ENCODE assay signal across 19 cellular contexts in genomic region chr21:44295163-44295601, GRCh38. TPM values are rescaled to one million over a fixed set of nuclear protein-coding genes. Genes with fewer than 3 reads are reported as not detected.
DNase-seq lines count a peak whose midpoint lies in the region; ATAC-seq and TF ChIP-seq lines count a peak whose summit lies in the region.
"Had no signal": no experiment of that assay in that cellular context is flagged by ENCODE, and none has a peak within 500 bp of the region (broad histone marks: within the 10 kb centered on the region; RNA-seq: fewer than 3 reads in every experiment).

No MANE protein-coding gene starts in this region.

- H3K4me3 ChIP-seq in HEK293 (ENCODE audit: low read depth, low read length): no peak overlapping the region
- H3K4me3 ChIP-seq: thyroid gland had no signal

- no peak for ATAC-seq in T-helper 17 cell
- ATAC-seq in naive B cell (ENCODE audit: low read depth in 2 of 2): peak in 1 of 2 donors; percentile 1
- ATAC-seq: activated CD8-positive, alpha-beta memory T cell treated with anti-CD3 and anti-CD28 coated beads, Interleukin-2, amount 10 ng/mL, durations not matched to agents 7 days and 5 days had no signal

- H3K4me1 ChIP-seq in HEK293 (ENCODE audit: control insufficient read depth, insufficient read depth, low read length): peaks cover 4% of the 10 kb centered on the region; the same call in 1 of the 2 replicates

- H3K27ac Mint-ChIP-seq in T-helper 1 cell treated with Interleukin-12 subunit alpha and Interleukin-12 subunit beta and Interleukin-4 antibody, amounts not matched to agents 30 μg/mL and 1 μg/mL, for 36 hours: peak overlapping the region; percentile 15
- H3K27ac Mint-ChIP-seq in T-helper 17 cell: no peak overlapping the region
- peak overlapping the region; percentile 21 to 91 (median 82) for H3K27ac Mint-ChIP-seq in naive B cell
- H3K27ac Mint-ChIP-seq: activated CD8-positive, alpha-beta memory T cell treated with anti-CD3 and anti-CD28 coated beads, Interleukin-2, amount 10 ng/mL, durations not matched to agents 7 days and 5 days; nephron had no signal

- TF ChIP-seq CTCF in HEK293 (tag by site-specific recombination; IDR thresholded peaks at IDR 0.05): no peak

- POLR2A ChIA-PET in HEK293 (lab: Yijun Ruan, JAX): no interaction called here

- H3K9me3 Mint-ChIP-seq in T-helper 1 cell treated with Interleukin-12 subunit alpha and Interleukin-12 subunit beta and Interleukin-4 antibody, amounts not matched to agents 30 μg/mL and 1 μg/mL, for 36 hours: no peaks in the 10 kb centered on the region
- no peaks in the 10 kb centered on the region for H3K9me3 Mint-ChIP-seq in naive B cell
- H3K9me3 Mint-ChIP-seq: nephron had no signal

- H3K27ac ChIP-seq in HEK293 (ENCODE audit: extremely low read depth, low read depth, low read length): no peak overlapping the region
- H3K27ac ChIP-seq in substantia nigra (ENCODE audit: low read depth, low read length, poor library complexity, severe bottlenecking): no peak overlapping the region
- H3K27ac ChIP-seq: thyroid gland had no signal

- H3K36me3 Mint-ChIP-seq in T-helper 1 cell treated with Interleukin-12 subunit alpha and Interleukin-12 subunit beta and Interleukin-4 antibody, amounts not matched to agents 30 μg/mL and 1 μg/mL, for 36 hours (ENCODE audit: low read depth): no peaks in the 10 kb centered on the region
- H3K36me3 Mint-ChIP-seq in T-helper 17 cell (ENCODE audit: low read depth): no peaks in the 10 kb centered on the region
- no peaks in the 10 kb centered on the region for H3K36me3 Mint-ChIP-seq in naive B cell
- H3K36me3 Mint-ChIP-seq: activated CD8-positive, alpha-beta memory T cell treated with anti-CD3 and anti-CD28 coated beads, Interleukin-2, amount 10 ng/mL, durations not matched to agents 7 days and 5 days; brain had no signal

- DNase-seq in T-helper 1 cell (no peak), T-helper 17 cell (no peak), naive B cell (no peak), EL (no peak), OCI-M2 (lab: John Stamatoyannopoulos, UW; ENCODE audit: unreplicated experiment) (no peak), substantia nigra (lab: John Stamatoyannopoulos, UW) (no peak)
- DNase-seq: activated CD8-positive, alpha-beta memory T cell treated with anti-CD3 and anti-CD28 coated beads, Interleukin-2, amount 10 ng/mL, durations not matched to agents 7 days and 5 days; Calu3; NCI-H2029; NK-92 treated with Interleukin-12 subunit alpha and Interleukin-12 subunit beta, amount 100 ng/mL, for 24 hours; stimulated activated CD4-positive, alpha-beta T cell treated with anti-CD3 and anti-CD28 coated beads, Interleukin-2, amount 100 ng/mL, for 24 hours had no signal

- CTCF ChIA-PET in HEK293 (lab: Yijun Ruan, JAX): interaction anchor here (0.6 to 1.1 kb wide), 3 partner anchors 10 to 18 kb away, joined by 3 to 6 read pairs (median 4); no protein-coding TSS in a partner anchor

- H3K9me3 ChIP-seq in HEK293 (ENCODE audit: control insufficient read depth, insufficient read depth, low read depth, low read length): no peaks in the 10 kb centered on the region
- H3K9me3 ChIP-seq in T-helper 17 cell (ENCODE audit: control insufficient read depth, low read length, poor library complexity, severe bottlenecking): no peaks in the 10 kb centered on the region
- H3K9me3 ChIP-seq: thyroid gland had no signal

- peaks cover 20% of the 10 kb centered on the region for H3K4me1 Mint-ChIP-seq in T-helper 1 cell treated with Interleukin-12 subunit alpha and Interleukin-12 subunit beta and Interleukin-4 antibody, amounts not matched to agents 30 μg/mL and 1 μg/mL, for 36 hours (ENCODE audit: low read depth)
- H3K4me1 Mint-ChIP-seq in T-helper 17 cell (peaks cover 24% of the 10 kb centered on the region), naive B cell (peaks cover 35 to 56% (median 42%) of the 10 kb centered on the region in 3 donors)

- H3K36me3 ChIP-seq in HEK293 (ENCODE audit: control insufficient read depth in 2 of 2, insufficient read depth in 1 of 2, low read length in 2 of 2): no peaks in the 10 kb centered on the region
- H3K36me3 ChIP-seq: thyroid gland had no signal

- H3K4me3 Mint-ChIP-seq in T-helper 1 cell treated with Interleukin-12 subunit alpha and Interleukin-12 subunit beta and Interleukin-4 antibody, amounts not matched to agents 30 μg/mL and 1 μg/mL, for 36 hours: peak overlapping the region; percentile 34
- H3K4me3 Mint-ChIP-seq in T-helper 17 cell: peak overlapping the region; percentile 72
- peak overlapping the region in 7 of 8 donors; percentile 19 to 86 (median 60) for H3K4me3 Mint-ChIP-seq in naive B cell
- H3K4me3 Mint-ChIP-seq: activated CD8-positive, alpha-beta memory T cell treated with anti-CD3 and anti-CD28 coated beads, Interleukin-2, amount 10 ng/mL, durations not matched to agents 7 days and 5 days; brain; nephron had no signal

- no peaks in the 10 kb centered on the region for H3K27me3 Mint-ChIP-seq in T-helper 1 cell treated with Interleukin-12 subunit alpha and Interleukin-12 subunit beta and Interleukin-4 antibody, amounts not matched to agents 30 μg/mL and 1 μg/mL, for 36 hours (ENCODE audit: low read depth)
- no peaks in the 10 kb centered on the region for H3K27me3 Mint-ChIP-seq in T-helper 17 cell
- H3K27me3 Mint-ChIP-seq in naive B cell: no peaks in the 10 kb centered on the region
- H3K27me3 Mint-ChIP-seq: activated CD8-positive, alpha-beta memory T cell treated with anti-CD3 and anti-CD28 coated beads, Interleukin-2, amount 10 ng/mL, durations not matched to agents 7 days and 5 days had no signal

TF ChIP-seq in HEK293, 187 proteins besides CTCF, POLR2A, EP300 and RAD21 (continues in another document):
- TF ChIP-seq ZNF433 (tag by site-specific recombination; IDR thresholded peaks at IDR 0.05; ENCODE audit: low read depth) (no peak), KLF7 (tag by site-specific recombination; IDR thresholded peaks at IDR 0.05; ENCODE audit: borderline replicate concordance) (no peak), ZBTB10 (tag by site-specific recombination; IDR thresholded peaks at IDR 0.05) (0 out of 2 replicates have a peak, but pooled peaks have one; percentile 24), ZNF132 (tag by site-specific recombination; IDR thresholded peaks at IDR 0.05; ENCODE audit: borderline replicate concordance) (no peak), BCL11B (tag by site-specific recombination; IDR thresholded peaks at IDR 0.05; ENCODE audit: low read depth) (no peak), ZNF19 (tag by site-specific recombination; IDR thresholded peaks at IDR 0.05; ENCODE audit: low read depth) (no peak), ZNF274 (IDR thresholded peaks at IDR 0.05; ENCODE audit: low read length) (no peak), ZNF274 (tag by site-specific recombination; IDR thresholded peaks at IDR 0.05; ENCODE audit: borderline replicate concordance) (no peak), ZNF280C (tag by site-specific recombination; IDR thresholded peaks at IDR 0.05) (no peak), OSR2 (tag by site-specific recombination; IDR thresholded peaks at IDR 0.05) (peak; percentile 43; the same call in 1 of the 2 replicates), ZNF785 (tag by site-specific recombination; IDR thresholded peaks at IDR 0.05) (no peak), EGR2 (tag by site-specific recombination; IDR thresholded peaks at IDR 0.05; ENCODE audit: low read depth) (0 out of 2 replicates have a peak, but pooled peaks have one; percentile 13), MEIS1 (CRISPR knock-in tag; IDR thresholded peaks at IDR 0.05; ENCODE audit: borderline replicate concordance) (no peak)

RNA-seq across cellular contexts. Expression of gene PFKL, which starts 4.7 kb away (rescaled TPM):
- total RNA-seq in T-helper 17 cell: 100 to 1,000 TPM; 132 to 176 TPM
- polyA plus RNA-seq in naive B cell (ENCODE audit: low read depth in 6 of 6): 100 to 1,000 TPM; 165 to 210 (median 189) TPM

RNA-seq across cellular contexts. Expression of gene AIRE, which starts 9.5 kb away (rescaled TPM):
- total RNA-seq in T-helper 17 cell: 1 to 10 TPM; 1.4 to 3.4 TPM
- 1 to 10 TPM in 2 of 6 donors, under 1 TPM in 4; 0.34 to 1.7 (median 0.77) TPM for polyA plus RNA-seq in naive B cell (ENCODE audit: low read depth in 6 of 6)
- total RNA-seq: Calu3, dermis microvascular lymphatic vessel endothelial cell, SK-MEL-5 had no signal

RNA-seq across cellular contexts. Expression of gene DNMT3L, which starts 33.5 kb away (rescaled TPM):
- not detected for total RNA-seq in T-helper 17 cell
- polyA plus RNA-seq in naive B cell (ENCODE audit: low read depth in 6 of 6): not detected
- total RNA-seq: activated CD8-positive, alpha-beta memory T cell treated with anti-CD3 and anti-CD28 coated beads, Interleukin-2, amount 10 ng/mL, durations not matched to agents 7 days and 5 days; Calu3; dermis microvascular lymphatic vessel endothelial cell; lower leg skin; SK-MEL-5; thyroid gland had no signal

RNA-seq across cellular contexts. Expression of gene CFAP410, which starts 44.0 kb away (rescaled TPM):
- total RNA-seq in T-helper 17 cell: 10 to 100 TPM; 48.0 to 54.2 TPM
- polyA plus RNA-seq in naive B cell (ENCODE audit: low read depth in 6 of 6): 10 to 100 TPM; 28.1 to 44.6 (median 35.1) TPM

RNA-seq across cellular contexts. Expression of gene ICOSLG, which starts 54.4 kb away (rescaled TPM):
- total RNA-seq in T-helper 17 cell: 10 to 100 TPM in 1 of 2 donors, 1 to 10 TPM in 1; 9.4 to 19.1 TPM
- polyA plus RNA-seq in naive B cell (ENCODE audit: low read depth in 6 of 6): 10 to 100 TPM in 4 of 6 donors, 1 to 10 TPM in 2; 5.1 to 33.1 (median 13.9) TPM
